In genomic region chr15:52078876-52079700, GRCh38 we compare ENCODE assay signal across 8 cellular contexts.
DNase-seq lines count a peak whose midpoint lies in the region; ATAC-seq and TF ChIP-seq lines count a peak whose summit lies in the region.

No MANE protein-coding gene starts in this region.

- peak; percentile 77 for TF ChIP-seq CTCF in WI38 (IDR thresholded peaks at IDR 0.05; ENCODE audit: low read depth, low read length)

- H3K4me3 ChIP-seq in WI38 (ENCODE audit: low read depth, low read length), result no peak overlapping the region

- DNase-seq in DMS153 treated with DMSO at 0.1 percent for 48 hours (lab: John Stamatoyannopoulos, UW; ENCODE audit: unreplicated experiment), result peak; percentile 3
- no peak for DNase-seq in DMS153 (lab: John Stamatoyannopoulos, UW)
- DNase-seq in NAMALWA (ENCODE audit: low spot score), result peak; percentile 85
- DNase-seq in T47D (ENCODE audit: low read depth in 1 of 2, low spot score in 1 of 2), result peak; percentile 43 to 79
- peak; percentile 76 for DNase-seq in inferior parietal cortex (ENCODE audit: extremely low spot score)
- DNase-seq in stimulated activated CD4-positive, alpha-beta T cell treated with anti-CD3 and anti-CD28 coated beads, Interleukin-1b, Interleukin-23, amount 100 ng/mL, for 24 hours (ENCODE audit: low read depth in 4 of 4, low spot score in 1 of 4), result peak; percentile 78 to 88 (median 82)

- in situ Hi-C loops in T47D (cut with HindIII; ENCODE audit: low pct_unique_long_range_greater_than_20kb, low sequenced_read_pairs), result no loop called here

- ATAC-seq in HG02610 (IDR thresholded peaks at IDR 0.05; ENCODE audit: unreplicated experiment), result no peak
